ENCODE assay signal across 8 cellular contexts in the genomic region with DNA sequence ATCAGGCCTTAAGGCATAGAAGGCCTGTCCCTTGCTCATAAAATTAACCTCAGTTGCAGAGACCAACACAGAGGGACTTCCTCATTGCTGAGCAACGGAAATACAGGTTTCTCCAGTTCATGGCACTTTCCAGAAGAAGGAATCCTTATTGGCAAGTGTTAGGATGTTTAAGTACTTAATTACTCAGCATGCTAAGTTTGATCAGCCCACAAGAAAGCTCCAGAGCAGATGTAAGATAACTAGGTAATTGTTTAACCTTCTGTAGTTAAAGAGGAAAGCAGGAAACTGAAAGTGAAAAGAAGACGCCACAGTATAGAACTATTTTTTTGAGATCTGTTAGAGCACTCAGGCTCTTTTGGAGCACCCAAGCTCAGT. TPM values are rescaled to one million over a fixed set of nuclear protein-coding genes. Genes with fewer than 3 reads are reported as not detected.
DNase-seq lines count a peak whose midpoint lies in the region; ATAC-seq and TF ChIP-seq lines count a peak whose summit lies in the region.

No MANE protein-coding gene starts in this region.

- ATAC-seq in GM21360 (IDR thresholded peaks at IDR 0.05; ENCODE audit: unreplicated experiment), result peak; percentile 54
- peak; percentile 40 for ATAC-seq in HG03558 (IDR thresholded peaks at IDR 0.05; ENCODE audit: extremely low read depth, unreplicated experiment)

- H3K4me3 ChIP-seq in esophagus (ENCODE audit: low read depth in 1 of 2, low read length in 2 of 2) (no peak overlapping the region), adrenal gland (no peak overlapping the region)

- no peaks in the 10 kb centered on the region for H3K9me3 ChIP-seq in esophagus (ENCODE audit: control insufficient read depth in 2 of 2, insufficient read depth in 1 of 2, low read depth in 1 of 2, low read length in 1 of 2)
- H3K9me3 ChIP-seq in adrenal gland (replicated peaks in 1 of 3), result no peaks in the 10 kb centered on the region

- intact Hi-C loops in adrenal gland (cut with DNase I), result no loop called here

- H3K27me3 ChIP-seq in esophagus (ENCODE audit: control insufficient read depth in 1 of 2, insufficient read depth in 2 of 2, low read length in 2 of 2) (no peaks in the 10 kb centered on the region), adrenal gland (no peaks in the 10 kb centered on the region)

- H3K27ac ChIP-seq in esophagus (ENCODE audit: low read depth in 2 of 2, low read length in 1 of 2), result peak overlapping the region; percentile 42 to 59
- H3K27ac ChIP-seq in adrenal gland, result no peak overlapping the region

- H3K4me1 ChIP-seq in esophagus (ENCODE audit: control insufficient read depth in 2 of 2, insufficient read depth in 2 of 2, low read length in 1 of 2) (no peaks in the 10 kb centered on the region), adrenal gland (replicated peaks in 1 of 2) (no peaks in the 10 kb centered on the region)

- TF ChIP-seq CTCF in adrenal gland (IDR thresholded peaks at IDR 0.05), result no peak

- H3K36me3 ChIP-seq in esophagus (ENCODE audit: control insufficient read depth in 2 of 2, insufficient read depth in 2 of 2, low read length in 1 of 2), result peaks cover 0 to 2% of the 10 kb centered on the region in 2 donors
- peaks cover 0 to 8% of the 10 kb centered on the region in 2 donors for H3K36me3 ChIP-seq in adrenal gland (replicated peaks in 1 of 2)

- TF ChIP-seq POLR2A in adrenal gland (IDR thresholded peaks at IDR 0.05), result no peak

- WGBS in esophagus, 2 donors, result 29 to 33% methylated on average over 2 of the region's 2 CpGs
- WGBS in adrenal gland, 4 donors, result 55 to 82% (median 74%) methylated on average over 1 to 2 of the region's 2 CpGs

- in situ Hi-C loops in Caki2 (cut with HindIII; ENCODE audit: low pct_unique_long_range_greater_than_20kb, low sequenced_read_pairs), result no loop called here

- peak; percentile 35 for DNase-seq in Caki2 (ENCODE audit: low read depth)
- DNase-seq in 8988T, result no peak
- DNase-seq in pons (ENCODE audit: low spot score), result no peak
- no peak for DNase-seq in adrenal gland
- no peak for DNase-seq in putamen (ENCODE audit: low spot score)

RNA-seq across cellular contexts. Expression of a gene that starts 33.5 kb away (rescaled TPM):
- total RNA-seq in Caki2 (2014; rRNA removed; shearing (Covaris generic); ENCODE audit: low replicate concordance), result 486 and 552 TPM in 2 replicates
- 10 to 100 TPM; 26.6 to 43.2 TPM for polyA plus RNA-seq in esophagus
- 100 to 1,000 TPM in 5 of 8 donors, 10 to 100 TPM in 3; 68.3 to 265 (median 131) TPM for total RNA-seq in adrenal gland
- 100 to 1,000 TPM in 1 of 3 donors, 10 to 100 TPM in 2; 78.6 to 138 (median 99.5) TPM for polyA plus RNA-seq in adrenal gland

RNA-seq across cellular contexts. Expression of a gene that starts 58.1 kb away (rescaled TPM):
- total RNA-seq in Caki2 (2014; rRNA removed; shearing (Covaris generic); ENCODE audit: low replicate concordance), result 0.30 and 0.41 TPM in 2 replicates
- under 1 TPM; 0.09 to 0.12 TPM for polyA plus RNA-seq in esophagus
- total RNA-seq in adrenal gland, result under 1 TPM in 7 of 8 donors, not detected in 1; 0.07 to 0.28 (median 0.10) TPM
- under 1 TPM; 0.07 to 0.18 (median 0.08) TPM for polyA plus RNA-seq in adrenal gland

Comparison
In these comparisons a context has a peak if more than half of its experiments do, and no peak if none do; other contexts are left out.
1. H3K27ac ChIP-seq: peak in esophagus (2 of 2); none in adrenal gland (0 of 5).